In the genomic region with DNA sequence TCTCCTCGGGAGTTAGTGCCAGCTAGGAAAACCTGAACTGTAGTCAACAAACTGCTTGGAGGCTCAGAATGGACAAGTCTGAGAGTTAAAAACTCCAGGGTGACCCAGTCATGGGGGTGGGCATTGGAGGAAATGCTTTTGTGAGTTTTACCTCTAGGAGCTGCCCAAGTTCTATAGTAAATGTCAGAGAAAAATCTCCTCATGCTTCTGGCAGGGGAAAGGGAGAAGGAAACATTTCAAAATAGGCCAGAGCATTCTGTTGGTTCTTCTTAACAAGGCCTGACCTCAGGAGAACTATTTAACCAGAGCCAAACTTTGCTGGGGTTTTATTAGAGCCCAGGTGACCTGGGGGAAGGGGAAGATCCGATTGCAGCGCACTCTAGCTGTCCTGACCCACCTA, we compare ENCODE assay signal across 17 cellular contexts. TPM values are rescaled to one million over a fixed set of nuclear protein-coding genes. Genes with fewer than 3 reads are reported as not detected.
DNase-seq lines count a peak whose midpoint lies in the region; ATAC-seq, FAIRE-seq and TF ChIP-seq lines count a peak whose summit lies in the region.
"Had no signal": no experiment of that assay in that cellular context is flagged by ENCODE, and none has a peak within 500 bp of the region (broad histone marks: within the 10 kb centered on the region; RNA-seq: fewer than 3 reads in every experiment).

No MANE protein-coding gene starts in this region.

- peaks cover 0 to 15% of the 10 kb centered on the region in 2 donors for H3K4me1 Mint-ChIP-seq in natural killer cell treated with Interleukin-12 subunit alpha and Interleukin-12 subunit beta and Interleukin-15 and Interleukin-18, amount 100 ng/mL, for 72 hours (ENCODE audit: low read depth in 2 of 2)

- BruUV-seq in A673 (replicated peaks; lab: Mats Ljungman, UMichigan) = no TSS peak
- no TSS peak for BruUV-seq in OCI-LY7 (replicated peaks; lab: Mats Ljungman, UMichigan)

- H3K36me3 ChIP-seq in A673 (ENCODE audit: insufficient read depth, low read length, poor library complexity, severe bottlenecking) (no peaks in the 10 kb centered on the region), OCI-LY7 (ENCODE audit: insufficient read depth, low read length) (no peaks in the 10 kb centered on the region)

- no peak overlapping the region for H3K4me3 Mint-ChIP-seq in natural killer cell treated with Interleukin-12 subunit alpha and Interleukin-12 subunit beta and Interleukin-15 and Interleukin-18, amount 100 ng/mL, for 72 hours
- H3K4me3 Mint-ChIP-seq: activated T-helper 1 cell treated with anti-CD3 and anti-CD28 coated beads, Interleukin-12 subunit alpha, Interleukin-12 subunit beta, Interleukin-2, Interleukin-4 antibody, amounts not matched to agents 30 ng/mL and 10 ng/mL and 1 ng/mL, durations not matched to agents 14 hours and 24 hours and 36 hours; dendritic cell treated with granulocyte-macrophage colony-stimulating factor and Interleukin-4, amounts not matched to agents 40 ng/mL and 50 ng/mL, for 4 days; nephron had no signal

- no peaks in the 10 kb centered on the region for H3K36me3 Mint-ChIP-seq in natural killer cell treated with Interleukin-12 subunit alpha and Interleukin-12 subunit beta and Interleukin-15 and Interleukin-18, amount 100 ng/mL, for 72 hours

- H3K79me2 ChIP-seq in OCI-LY7 (ENCODE audit: insufficient read depth, low read depth, low read length) = no peaks in the 10 kb centered on the region

- H3K4me3 ChIP-seq in A673 (ENCODE audit: low read depth, low read length, poor library complexity, severe bottlenecking) = no peak overlapping the region
- H3K4me3 ChIP-seq in GM12865 (ENCODE audit: low read depth, low read length) = no peak overlapping the region
- no peak overlapping the region for H3K4me3 ChIP-seq in OCI-LY7 (ENCODE audit: low read depth, low read length, poor library complexity, severe bottlenecking)

- H3K9me3 Mint-ChIP-seq in natural killer cell treated with Interleukin-12 subunit alpha and Interleukin-12 subunit beta and Interleukin-15 and Interleukin-18, amount 100 ng/mL, for 72 hours = no peaks in the 10 kb centered on the region
- H3K9me3 Mint-ChIP-seq: activated T-helper 1 cell treated with anti-CD3 and anti-CD28 coated beads, Interleukin-12 subunit alpha, Interleukin-12 subunit beta, Interleukin-2, Interleukin-4 antibody, amounts not matched to agents 30 ng/mL and 10 ng/mL and 1 ng/mL, durations not matched to agents 14 hours and 24 hours and 36 hours; dendritic cell treated with granulocyte-macrophage colony-stimulating factor and Interleukin-4, amounts not matched to agents 40 ng/mL and 50 ng/mL, for 4 days; nephron had no signal

- ATAC-seq in left lobe of liver = peak; percentile 45
- ATAC-seq in natural killer cell treated with Interleukin-12 subunit alpha and Interleukin-12 subunit beta and Interleukin-15 and Interleukin-18, amount 100 ng/mL, for 72 hours = no peak

- 0 out of 2 replicates have a peak, but pooled peaks have one; percentile 16 for TF ChIP-seq CTCF in A673 (conservative IDR thresholded peaks at IDR 0.05; ENCODE audit: low read depth, low read length)
- TF ChIP-seq CTCF in GM12865 (IDR thresholded peaks at IDR 0.05; ENCODE audit: insufficient read depth, low read depth, low read length, missing control alignments) = no peak
- TF ChIP-seq CTCF in OCI-LY7 (conservative IDR thresholded peaks at IDR 0.05; ENCODE audit: low read length) = peak; percentile 61

- POLR2A ChIA-PET in A673 (lab: Charles Lee; ENCODE audit: low non-redundant PET) = no interaction called here
- POLR2A ChIA-PET in OCI-LY7 (lab: Charles Lee) = interaction anchor here (1.2 to 2.1 kb wide), 2 partner anchors 12 to 34 kb away, joined by 4 to 9 read pairs; a partner anchor contains a TSS

- no peak overlapping the region for H2AFZ ChIP-seq in OCI-LY7 (ENCODE audit: low read length)

- no peaks in the 10 kb centered on the region for H3K27me3 Mint-ChIP-seq in natural killer cell treated with Interleukin-12 subunit alpha and Interleukin-12 subunit beta and Interleukin-15 and Interleukin-18, amount 100 ng/mL, for 72 hours
- H3K27me3 Mint-ChIP-seq: dendritic cell treated with granulocyte-macrophage colony-stimulating factor and Interleukin-4, amounts not matched to agents 40 ng/mL and 50 ng/mL, for 4 days had no signal

- FAIRE-seq in frontal cortex (lab: Jason Lieb, UNC) = no peak
- FAIRE-seq: H54 had no signal

- intact Hi-C loops in A673 (cut with micrococcal nuclease; ENCODE audit: unreplicated experiment) = no loop called here
- intact Hi-C loops in OCI-LY7 (cut with micrococcal nuclease; ENCODE audit: unreplicated experiment) = no loop called here

- no peaks in the 10 kb centered on the region for H3K9me2 ChIP-seq in OCI-LY7 (ENCODE audit: insufficient read depth, low read length)

- H3K9me3 ChIP-seq in A673 (ENCODE audit: low read depth, low read length, poor library complexity, severe bottlenecking) = no peaks in the 10 kb centered on the region
- H3K9me3 ChIP-seq in OCI-LY7 (ENCODE audit: low read length) = peaks cover 7% of the 10 kb centered on the region; the same call in 1 of the 2 replicates
- H3K9me3 ChIP-seq: Caco-2 had no signal

- H3K4me1 ChIP-seq in A673 (ENCODE audit: insufficient read depth, low read length, poor library complexity, severe bottlenecking) (no peaks in the 10 kb centered on the region), OCI-LY7 (ENCODE audit: insufficient read depth, low read length, poor library complexity, severe bottlenecking) (peaks cover 55% of the 10 kb centered on the region)

- no peaks in the 10 kb centered on the region for H4K20me1 ChIP-seq in OCI-LY7 (ENCODE audit: insufficient read depth, low read length)

- peak overlapping the region in 1 of 2 donors; percentile 72 for H3K27ac Mint-ChIP-seq in natural killer cell treated with Interleukin-12 subunit alpha and Interleukin-12 subunit beta and Interleukin-15 and Interleukin-18, amount 100 ng/mL, for 72 hours
- H3K27ac Mint-ChIP-seq: activated T-helper 1 cell treated with anti-CD3 and anti-CD28 coated beads, Interleukin-12 subunit alpha, Interleukin-12 subunit beta, Interleukin-2, Interleukin-4 antibody, amounts not matched to agents 30 ng/mL and 10 ng/mL and 1 ng/mL, durations not matched to agents 14 hours and 24 hours and 36 hours; dendritic cell treated with granulocyte-macrophage colony-stimulating factor and Interleukin-4, amounts not matched to agents 40 ng/mL and 50 ng/mL, for 4 days; nephron had no signal

- H3K27me3 ChIP-seq in A673 (replicated peaks; ENCODE audit: insufficient read depth, low read depth, low read length, poor library complexity) = no peaks in the 10 kb centered on the region

- DNase-seq in A673 (ENCODE audit: low spot score) = no peak
- peak; percentile 39 for DNase-seq in GM12865 (ENCODE audit: low read depth)
- DNase-seq in OCI-LY7 (ENCODE audit: low spot score) = no peak
- DNase-seq in left lobe of liver (ENCODE audit: low spot score) = no peak
- no peak for DNase-seq in NCI-H82 treated with DMSO at 0.1 percent for 48 hours (lab: John Stamatoyannopoulos, UW; ENCODE audit: unreplicated experiment)
- DNase-seq in frontal cortex (ENCODE audit: low spot score in 2 of 2) = no peak
- DNase-seq in natural killer cell treated with Interleukin-12 subunit alpha and Interleukin-12 subunit beta and Interleukin-15 and Interleukin-18, amount 100 ng/mL, for 72 hours (ENCODE audit: low spot score) = no peak
- DNase-seq in NCI-H1930 (lab: John Stamatoyannopoulos, UW) = no peak
- DNase-seq: aorta; Caco-2; NK-92 treated with Interleukin-12 subunit alpha and Interleukin-12 subunit beta, amount 100 ng/mL, for 24 hours; SIG-M5; trophoblast cell had no signal

- CTCF ChIA-PET in A673 (lab: Charles Lee) = no interaction called here
- CTCF ChIA-PET in OCI-LY7 (lab: Charles Lee; ENCODE audit: unreplicated experiment) = no interaction called here

- H3K4me2 ChIP-seq in OCI-LY7 (ENCODE audit: low read length) = peak overlapping the region; percentile 23; the same call in 1 of the 2 replicates

- H3K27ac ChIP-seq in A673 (ENCODE audit: low read depth, low read length, poor library complexity, severe bottlenecking) = no peak overlapping the region
- H3K27ac ChIP-seq in OCI-LY7 (ENCODE audit: low read depth, low read length, poor library complexity, severe bottlenecking) = no peak overlapping the region

RNA-seq across cellular contexts. Expression of a gene that starts 12.3 kb away (rescaled TPM):
- total RNA-seq in A673 (2021) = 0.42 TPM in 1 of 2 replicates, not detected in the other
- total RNA-seq in OCI-LY7 (2014; rRNA removed; shearing (Covaris generic)) = 0.79 and 0.82 TPM in 2 replicates
- 3.5 and 4.4 TPM in 2 replicates for total RNA-seq in OCI-LY7 (2022)
- 16.1 TPM for total RNA-seq in left lobe of liver
- total RNA-seq in frontal cortex = 2.9 TPM
- total RNA-seq in natural killer cell treated with Interleukin-12 subunit alpha and Interleukin-12 subunit beta and Interleukin-15 and Interleukin-18, amount 100 ng/mL, for 72 hours = 10 to 100 TPM in 1 of 2 donors, 1 to 10 TPM in 1; 8.6 to 15.3 TPM
